In genomic region chr7:101104193-101104713, GRCh38 we compare ENCODE assay signal across 2 cellular contexts.
TF ChIP-seq lines count a peak whose summit lies in the region.

No MANE protein-coding gene starts in this region.

TF ChIP-seq in K562, 482 proteins besides CTCF, POLR2A, EP300 and RAD21 (continues in another document):
- no peak for TF ChIP-seq KDM5B (IDR thresholded peaks at IDR 0.05; ENCODE audit: insufficient replicate concordance, low read depth, low read length)
- TF ChIP-seq IRF2 (CRISPR knock-in tag; IDR thresholded peaks at IDR 0.05): no peak
- TF ChIP-seq ZNF12 (CRISPR knock-in tag; IDR thresholded peaks at IDR 0.05): no peak
- no peak for TF ChIP-seq PATZ1 (CRISPR knock-in tag; IDR thresholded peaks at IDR 0.05; ENCODE audit: borderline replicate concordance)
- TF ChIP-seq CEBPB (tag; IDR thresholded peaks at IDR 0.05): no peak
- TF ChIP-seq EGR1 (conservative IDR thresholded peaks at IDR 0.05): peak; percentile 96
- TF ChIP-seq HOMEZ (CRISPR knock-in tag; IDR thresholded peaks at IDR 0.05): no peak
- no peak for TF ChIP-seq KLF13 (tag; IDR thresholded peaks at IDR 0.05; ENCODE audit: borderline replicate concordance, low read depth)
- TF ChIP-seq PKNOX1 (IDR thresholded peaks at IDR 0.05): no peak
- TF ChIP-seq NBN (IDR thresholded peaks at IDR 0.05; ENCODE audit: low read depth): no peak
- TF ChIP-seq SP2 (IDR thresholded peaks at IDR 0.05; ENCODE audit: extremely low read depth, low read depth, low read length, poor library complexity, severe bottlenecking): no peak
- TF ChIP-seq ZBED1 (IDR thresholded peaks at IDR 0.05): no peak
- peak; percentile 15 for TF ChIP-seq PHF20 (IDR thresholded peaks at IDR 0.05; ENCODE audit: partially characterized antibody)
- TF ChIP-seq MYNN (IDR thresholded peaks at IDR 0.05): no peak
- TF ChIP-seq MYNN (CRISPR knock-in tag; IDR thresholded peaks at IDR 0.05): no peak
- no peak for TF ChIP-seq DDX20 (tag; IDR thresholded peaks at IDR 0.05; ENCODE audit: low read depth)
- no peak for TF ChIP-seq ZNF639 (CRISPR knock-in tag; conservative IDR thresholded peaks at IDR 0.05 in 1 of 2, IDR thresholded peaks at IDR 0.05 in 1 of 2)
- TF ChIP-seq ELF1 (tag; IDR thresholded peaks at IDR 0.05): no peak
- TF ChIP-seq TAF9B (IDR thresholded peaks at IDR 0.05; ENCODE audit: partially characterized antibody): no peak
- TF ChIP-seq BRCA1 (IDR thresholded peaks at IDR 0.05): no peak
- no peak for TF ChIP-seq BRCA1 (CRISPR knock-in tag; IDR thresholded peaks at IDR 0.05)
- no peak for TF ChIP-seq SRF (CRISPR knock-in tag; IDR thresholded peaks at IDR 0.05)
- TF ChIP-seq RFX1 (IDR thresholded peaks at IDR 0.05): no peak
- TF ChIP-seq ELK3 (CRISPR knock-in tag; IDR thresholded peaks at IDR 0.05): no peak
- no peak for TF ChIP-seq PPARD (CRISPR knock-in tag; IDR thresholded peaks at IDR 0.05)
- TF ChIP-seq HMG20A (CRISPR knock-in tag; conservative IDR thresholded peaks at IDR 0.05): no peak
- TF ChIP-seq THRB (CRISPR knock-in tag; conservative IDR thresholded peaks at IDR 0.05): no peak
- TF ChIP-seq ZSCAN32 (CRISPR knock-in tag; IDR thresholded peaks at IDR 0.05): no peak
- no peak for TF ChIP-seq RBFOX2 (IDR thresholded peaks at IDR 0.05; ENCODE audit: low read depth, low read length)

TF ChIP-seq in liver, 16 proteins besides CTCF, POLR2A, EP300 and RAD21:
- peak; percentile 33 for TF ChIP-seq SP1 (IDR thresholded peaks at IDR 0.05)
- TF ChIP-seq JUND (IDR thresholded peaks at IDR 0.05): no peak
- TF ChIP-seq HNF4A (conservative IDR thresholded peaks at IDR 0.05): peak; percentile 33 to 52
- no peak for TF ChIP-seq HNF4G (IDR thresholded peaks at IDR 0.05)
- TF ChIP-seq TAF1 (conservative IDR thresholded peaks at IDR 0.05): no peak
- TF ChIP-seq MAX (IDR thresholded peaks at IDR 0.05): peak; percentile 63
- TF ChIP-seq GABPA (IDR thresholded peaks at IDR 0.05 in 1 of 2, conservative IDR thresholded peaks at IDR 0.05 in 1 of 2): peak in 1 of 2 donors; percentile 60
- peak; percentile 83 for TF ChIP-seq YY1 (IDR thresholded peaks at IDR 0.05)
- TF ChIP-seq NR2F2 (IDR thresholded peaks at IDR 0.05): no peak
- peak in 1 of 2 donors; percentile 74 for TF ChIP-seq RXRA (IDR thresholded peaks at IDR 0.05)
